ENCODE assay signal across 1 cellular context in genomic region chr19:18519962-18520847, GRCh38.
TF ChIP-seq lines count a peak whose summit lies in the region.

No MANE protein-coding gene starts in this region.

TF ChIP-seq in HepG2, 621 proteins besides CTCF, POLR2A, EP300 and RAD21 (continued from another document and continues in another):
- TF ChIP-seq SNAPC4 (CRISPR knock-in tag; IDR thresholded peaks at IDR 0.05) = no peak; the same call in 1 of the 2 replicates
- TF ChIP-seq HOXA9 (CRISPR knock-in tag; IDR thresholded peaks at IDR 0.05; ENCODE audit: borderline replicate concordance) = no peak
- no peak for TF ChIP-seq ETS1 (CRISPR knock-in tag; IDR thresholded peaks at IDR 0.05)
- TF ChIP-seq KLF11 (CRISPR knock-in tag; IDR thresholded peaks at IDR 0.05) = no peak
- TF ChIP-seq ARHGAP35 (CRISPR knock-in tag; IDR thresholded peaks at IDR 0.05; ENCODE audit: borderline replicate concordance) = no peak
- 0 out of 2 replicates have a peak, but pooled peaks have one; percentile 1 for TF ChIP-seq MXD3 (CRISPR knock-in tag; IDR thresholded peaks at IDR 0.05)
- 0 out of 2 replicates have a peak, but pooled peaks have one; percentile 26 for TF ChIP-seq SNAPC2 (CRISPR knock-in tag; IDR thresholded peaks at IDR 0.05)
- TF ChIP-seq TAF15 (IDR thresholded peaks at IDR 0.05; ENCODE audit: low read depth, low read length, poor library complexity, severe bottlenecking) = no peak
- TF ChIP-seq SOX6 (IDR thresholded peaks at IDR 0.05) = no peak
- peak; percentile 74 for TF ChIP-seq SOX6 (CRISPR knock-in tag; IDR thresholded peaks at IDR 0.05)
- TF ChIP-seq ZNF841 (CRISPR knock-in tag; IDR thresholded peaks at IDR 0.05; ENCODE audit: borderline replicate concordance) = no peak
- TF ChIP-seq SCMH1 (CRISPR knock-in tag; IDR thresholded peaks at IDR 0.05; ENCODE audit: borderline replicate concordance) = no peak
- no peak for TF ChIP-seq NBN (conservative IDR thresholded peaks at IDR 0.05)
- TF ChIP-seq SIX1 (CRISPR knock-in tag; IDR thresholded peaks at IDR 0.05; ENCODE audit: borderline replicate concordance) = peak; percentile 39; the same call in 1 of the 2 replicates
- TF ChIP-seq ZNF503 (CRISPR knock-in tag; IDR thresholded peaks at IDR 0.05) = no peak; the same call in 1 of the 2 replicates
- TF ChIP-seq ZNF672 (CRISPR knock-in tag; IDR thresholded peaks at IDR 0.05) = no peak
- TF ChIP-seq ZNF609 (CRISPR knock-in tag; IDR thresholded peaks at IDR 0.05; ENCODE audit: borderline replicate concordance) = peak; percentile 61; the same call in 1 of the 2 replicates
- peak; percentile 23; the same call in 1 of the 2 replicates for TF ChIP-seq ZBTB34 (CRISPR knock-in tag; IDR thresholded peaks at IDR 0.05)
- TF ChIP-seq POLR2AphosphoS5 (IDR thresholded peaks at IDR 0.05; ENCODE audit: low read depth, low read length) = peak; percentile 32; the same call in 1 of the 2 replicates
- TF ChIP-seq FLYWCH1 (CRISPR knock-in tag; IDR thresholded peaks at IDR 0.05) = no peak
- no peak for TF ChIP-seq KLF9 (CRISPR knock-in tag; IDR thresholded peaks at IDR 0.05; ENCODE audit: low read depth)
- peak; percentile 60 for TF ChIP-seq HDAC1 (CRISPR knock-in tag; IDR thresholded peaks at IDR 0.05)
- TF ChIP-seq ZNF891 (CRISPR knock-in tag; IDR thresholded peaks at IDR 0.05) = no peak
- no peak for TF ChIP-seq XBP1 (CRISPR knock-in tag; IDR thresholded peaks at IDR 0.05)
- peak; percentile 89 for TF ChIP-seq IKZF5 (CRISPR knock-in tag; IDR thresholded peaks at IDR 0.05)
- no peak for TF ChIP-seq SATB2 (CRISPR knock-in tag; IDR thresholded peaks at IDR 0.05)
- TF ChIP-seq ZNF547 (CRISPR knock-in tag; IDR thresholded peaks at IDR 0.05) = no peak; the same call in 1 of the 2 replicates
- no peak for TF ChIP-seq ZNF430 (CRISPR knock-in tag; IDR thresholded peaks at IDR 0.05)
- TF ChIP-seq MYPOP (CRISPR knock-in tag; IDR thresholded peaks at IDR 0.05) = peak; percentile 29; the same call in 1 of the 2 replicates
- no peak for TF ChIP-seq PHF5A (CRISPR knock-in tag; IDR thresholded peaks at IDR 0.05; ENCODE audit: low read depth, unreplicated experiment)
- TF ChIP-seq TP53 (CRISPR knock-in tag; conservative IDR thresholded peaks at IDR 0.05) = no peak
- no peak for TF ChIP-seq CCAR2 (optimal IDR thresholded peaks at IDR 0.05; ENCODE audit: low read depth, low read length)
- no peak for TF ChIP-seq E2F1 (CRISPR knock-in tag; IDR thresholded peaks at IDR 0.05)
- TF ChIP-seq HNF1B (CRISPR knock-in tag; IDR thresholded peaks at IDR 0.05) = peak; percentile 74
- no peak; the same call in 1 of the 2 replicates for TF ChIP-seq ZBTB21 (CRISPR knock-in tag; IDR thresholded peaks at IDR 0.05)
- TF ChIP-seq ZNF780A (CRISPR knock-in tag; IDR thresholded peaks at IDR 0.05) = no peak
- TF ChIP-seq ZSCAN29 (CRISPR knock-in tag; conservative IDR thresholded peaks at IDR 0.05) = no peak
- TF ChIP-seq RBM39 (IDR thresholded peaks at IDR 0.05; ENCODE audit: low read depth, low read length, poor library complexity, severe bottlenecking) = no peak
- no peak for TF ChIP-seq ZNF232 (CRISPR knock-in tag; IDR thresholded peaks at IDR 0.05; ENCODE audit: borderline replicate concordance)
- TF ChIP-seq PCBP1 (IDR thresholded peaks at IDR 0.05; ENCODE audit: borderline replicate concordance, low read depth, low read length) = no peak
- no peak for TF ChIP-seq YEATS4 (CRISPR knock-in tag; IDR thresholded peaks at IDR 0.05; ENCODE audit: borderline replicate concordance)
- no peak for TF ChIP-seq REL (CRISPR knock-in tag; conservative IDR thresholded peaks at IDR 0.05)
- TF ChIP-seq ATRX (CRISPR knock-in tag; IDR thresholded peaks at IDR 0.05; ENCODE audit: borderline replicate concordance) = no peak
